Comparison of ENCODE assay signal across 8 cellular contexts in genomic region chr17:35022536-35023063, GRCh38. TPM values are rescaled to one million over a fixed set of nuclear protein-coding genes. Genes with fewer than 3 reads are reported as not detected.
DNase-seq lines count a peak whose midpoint lies in the region; ATAC-seq and TF ChIP-seq lines count a peak whose summit lies in the region.

No MANE protein-coding gene starts in this region.

- 19% methylated on average over 8 of the region's 8 CpGs for WGBS in prostate gland
- WGBS in tibial nerve, 2 donors, result 26 to 29% methylated on average over 6 to 8 of the region's 8 CpGs

- no peak for TF ChIP-seq POLR2A in prostate gland (IDR thresholded peaks at IDR 0.05)
- no peak for TF ChIP-seq POLR2A in tibial nerve (IDR thresholded peaks at IDR 0.05)

- POLR2A ChIA-PET in AG04449 (lab: Yijun Ruan, JAX), result interaction anchor here (0.5 to 1.6 kb wide), 6 partner anchors 13 to 67 kb away, joined by 3 to 8 read pairs (median 4); partner anchors contain the start of gene RFFL

- no peaks in the 10 kb centered on the region for H3K9me3 ChIP-seq in RWPE2 (ENCODE audit: severe bottlenecking)
- no peaks in the 10 kb centered on the region for H3K9me3 ChIP-seq in prostate gland
- H3K9me3 ChIP-seq in tibial nerve, result no peaks in the 10 kb centered on the region

- no peaks in the 10 kb centered on the region for H3K9me3 Mint-ChIP-seq in activated naive CD4-positive, alpha-beta T cell treated with anti-CD3 and anti-CD28 coated beads for 36 hours

- H3K4me3 Mint-ChIP-seq in activated naive CD4-positive, alpha-beta T cell treated with anti-CD3 and anti-CD28 coated beads for 36 hours, result peak overlapping the region; percentile 81

- TF ChIP-seq CTCF in AG04449 (IDR thresholded peaks at IDR 0.05; ENCODE audit: insufficient read depth, low read length, missing control alignments) (peak; percentile 45), RWPE2 (IDR thresholded peaks at IDR 0.05; ENCODE audit: poor library complexity, severe bottlenecking) (no peak), prostate gland (IDR thresholded peaks at IDR 0.05) (no peak), tibial nerve (IDR thresholded peaks at IDR 0.05) (no peak)

- ATAC-seq in RWPE2 (ENCODE audit: low read depth), result peak; percentile 97

- H3K4me1 Mint-ChIP-seq in activated naive CD4-positive, alpha-beta T cell treated with anti-CD3 and anti-CD28 coated beads for 36 hours (ENCODE audit: low read depth), result peaks cover 35% of the 10 kb centered on the region

- DNase-seq in AG04449 (ENCODE audit: low read depth, low spot score), result peak; percentile 74
- peak; percentile 43 for DNase-seq in H4 (ENCODE audit: low spot score)
- peak; percentile 71 for DNase-seq in RWPE2 (ENCODE audit: low spot score)
- DNase-seq in activated naive CD4-positive, alpha-beta T cell treated with anti-CD3 and anti-CD28 coated beads for 36 hours, result peak; percentile 91
- peak; percentile 77 for DNase-seq in glomerular endothelial cell (ENCODE audit: extremely low read depth, low read depth, low spot score)
- peak; percentile 83 for DNase-seq in prostate gland (ENCODE audit: low spot score)
- peak in 1 of 2 donors; percentile 38 for DNase-seq in tibial nerve (ENCODE audit: low spot score in 2 of 2)
- no peak for DNase-seq in iPS-NIHi11 (ENCODE audit: low spot score)

- intact Hi-C loops in activated naive CD4-positive, alpha-beta T cell treated with anti-CD3 and anti-CD28 coated beads for 36 hours (cut with micrococcal nuclease), result loop anchor here (1.0 to 5.0 kb wide), 5 partner anchors 24 to 220 kb away; partner anchors contain the start of genes RFFL and SLFN5
- intact Hi-C loops in prostate gland (cut with DNase I), result loop anchor here (5.0 kb wide), 1 partner anchor 40 kb away; the partner anchor contains the start of gene RFFL

- no peaks in the 10 kb centered on the region for H3K27me3 ChIP-seq in RWPE2 (ENCODE audit: insufficient read depth, poor library complexity, severe bottlenecking)
- no peaks in the 10 kb centered on the region for H3K27me3 ChIP-seq in prostate gland (replicated peaks; ENCODE audit: insufficient read depth)
- no peaks in the 10 kb centered on the region for H3K27me3 ChIP-seq in tibial nerve

- peak in 1 of 2 donors; percentile 76 for TF ChIP-seq EP300 in tibial nerve (IDR thresholded peaks at IDR 0.05)

- peaks cover 19% of the 10 kb centered on the region for H3K4me1 ChIP-seq in RWPE2 (ENCODE audit: insufficient read depth, poor library complexity, severe bottlenecking)
- peaks cover 9% of the 10 kb centered on the region for H3K4me1 ChIP-seq in prostate gland (replicated peaks)
- peaks cover 0 to 21% (median 3%) of the 10 kb centered on the region in 4 donors for H3K4me1 ChIP-seq in tibial nerve

- peaks cover 44% of the 10 kb centered on the region for H3K36me3 ChIP-seq in RWPE2 (ENCODE audit: low read depth)
- no peaks in the 10 kb centered on the region for H3K36me3 ChIP-seq in prostate gland
- H3K36me3 ChIP-seq in tibial nerve, result peaks cover 0 to 41% (median 3%) of the 10 kb centered on the region in 3 donors

- H3K4me3 ChIP-seq in AG04449 (ENCODE audit: low read depth, low read length) (no peak overlapping the region), RWPE2 (ENCODE audit: severe bottlenecking) (no peak overlapping the region), prostate gland (no peak overlapping the region), tibial nerve (no peak overlapping the region)

- no peaks in the 10 kb centered on the region for H3K27me3 Mint-ChIP-seq in activated naive CD4-positive, alpha-beta T cell treated with anti-CD3 and anti-CD28 coated beads for 36 hours (ENCODE audit: low read depth)

- peaks cover 2% of the 10 kb centered on the region for H3K36me3 Mint-ChIP-seq in activated naive CD4-positive, alpha-beta T cell treated with anti-CD3 and anti-CD28 coated beads for 36 hours (ENCODE audit: low read depth)

- H3K27ac Mint-ChIP-seq in activated naive CD4-positive, alpha-beta T cell treated with anti-CD3 and anti-CD28 coated beads for 36 hours, result peak overlapping the region; percentile 98

- CTCF ChIA-PET in AG04449 (lab: Yijun Ruan, JAX), result interaction anchor here (0.8 to 3.6 kb wide), 11 partner anchors 9 to 97 kb away, joined by 3 to 20 read pairs (median 4); partner anchors contain the start of gene RAD51D
- CTCF ChIA-PET in activated naive CD4-positive, alpha-beta T cell treated with anti-CD3 and anti-CD28 coated beads for 36 hours (lab: Charles Lee), result interaction anchor here (0.7 to 2.4 kb wide), 15 partner anchors 8 to 105 kb away, joined by 3 to 15 read pairs (median 5); partner anchors contain the start of genes RAD51D and RFFL

- peak overlapping the region; percentile 80 for H3K27ac ChIP-seq in RWPE2 (ENCODE audit: poor library complexity, severe bottlenecking)
- H3K27ac ChIP-seq in prostate gland, result peak overlapping the region; percentile 62 to 70
- peak overlapping the region; percentile 28 to 85 (median 58) for H3K27ac ChIP-seq in tibial nerve

RNA-seq across cellular contexts. Expression of gene RFFL, which starts 40.9 kb away (rescaled TPM):
- 18.5 and 20.7 TPM in 2 replicates for total RNA-seq in H4 (2014; rRNA removed; shearing (Covaris generic))
- total RNA-seq in activated naive CD4-positive, alpha-beta T cell treated with anti-CD3 and anti-CD28 coated beads for 36 hours, result 10 to 100 TPM; 17.8 to 18.2 TPM
- 11.5 and 16.0 TPM in 2 replicates for total RNA-seq in glomerular endothelial cell
- 10 to 100 TPM; 46.6 to 51.3 TPM for total RNA-seq in prostate gland
- total RNA-seq in tibial nerve, result 10 to 100 TPM; 10.8 to 41.3 (median 17.2) TPM

RNA-seq across cellular contexts. Expression of gene LIG3, which starts 42.3 kb away (rescaled TPM):
- total RNA-seq in H4 (2014; rRNA removed; shearing (Covaris generic)), result 23.6 and 31.9 TPM in 2 replicates
- total RNA-seq in activated naive CD4-positive, alpha-beta T cell treated with anti-CD3 and anti-CD28 coated beads for 36 hours, result 10 to 100 TPM; 47.3 to 47.5 TPM
- total RNA-seq in glomerular endothelial cell, result 17.0 and 24.6 TPM in 2 replicates
- total RNA-seq in prostate gland, result 10 to 100 TPM; 49.2 to 54.0 TPM
- total RNA-seq in tibial nerve, result 10 to 100 TPM; 15.3 to 42.6 (median 37.0) TPM
